ENCODE assay signal across 8 cellular contexts in the genomic region with DNA sequence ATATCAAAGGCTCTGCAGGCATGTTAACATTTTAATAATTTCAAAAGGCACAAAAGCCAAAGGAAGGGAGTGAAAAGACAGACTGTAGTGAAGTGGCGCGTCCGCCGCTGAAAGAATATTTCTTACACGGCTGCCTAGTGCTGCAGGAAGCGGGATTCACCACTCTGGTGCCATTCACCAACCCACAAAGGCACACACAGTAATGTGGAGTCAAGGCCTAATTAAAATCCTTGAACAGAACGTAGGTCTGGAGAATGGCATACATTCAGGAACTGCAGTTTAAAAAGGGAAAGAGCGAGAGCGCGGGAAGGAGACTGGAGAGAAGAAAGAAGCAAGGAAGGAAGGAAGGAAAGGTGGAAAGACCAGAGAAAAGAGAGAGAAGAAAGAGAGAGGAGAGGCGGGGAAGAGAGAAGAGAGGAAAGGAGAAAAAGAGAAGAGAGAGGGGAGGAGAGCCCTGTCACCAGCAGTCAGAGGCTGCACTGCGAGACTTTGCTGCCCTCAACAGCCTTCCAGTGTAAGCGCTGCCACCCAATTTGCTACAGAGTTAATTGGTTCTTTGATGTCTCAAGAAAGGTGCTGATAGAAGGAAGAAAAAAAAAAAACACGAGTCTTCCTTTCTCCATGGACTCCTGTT.
DNase-seq lines count a peak whose midpoint lies in the region; ATAC-seq and TF ChIP-seq lines count a peak whose summit lies in the region.

No MANE protein-coding gene starts in this region.

- H3K36me3 Mint-ChIP-seq in activated T-helper 2 cell treated with anti-CD3 and anti-CD28 coated beads, Interferon-gamma antibody, Interleukin-2, Interleukin-4, amounts not matched to agents 10 μg/mL and 5 μg/mL and 100 μg/mL, durations not matched to agents 14 hours and 24 hours and 36 hours (ENCODE audit: low read depth), result no peaks in the 10 kb centered on the region

- H3K27me3 ChIP-seq in Panc1 (ENCODE audit: control insufficient read depth, insufficient read depth, low read length) (peaks cover 5% of the 10 kb centered on the region; the same call in 1 of the 2 replicates), adrenal gland (peaks cover 9% of the 10 kb centered on the region)

- POLR2A ChIA-PET in Panc1 (lab: Charles Lee), result no interaction called here

- 57 to 73% (median 61%) methylated on average over 14 of the region's 14 CpGs for WGBS in adrenal gland, 4 donors

- H3K4me3 ChIP-seq in AG10803 (ENCODE audit: low read length) (no peak overlapping the region), Panc1 (ENCODE audit: low read depth in 2 of 2, low read length in 2 of 2) (no peak overlapping the region), adrenal gland (no peak overlapping the region)

- intact Hi-C loops in Panc1 (cut with micrococcal nuclease; ENCODE audit: unreplicated experiment) (no loop called here), adrenal gland (cut with DNase I) (no loop called here)
- intact Hi-C loops in activated T-helper 2 cell treated with anti-CD3 and anti-CD28 coated beads, Interferon-gamma antibody, Interleukin-2, Interleukin-4, amounts not matched to agents 10 μg/mL and 5 μg/mL and 100 μg/mL, durations not matched to agents 14 hours and 24 hours and 36 hours (cut with micrococcal nuclease), result loop anchor here (10.0 kb wide), 2 partner anchors 611 to 1391 kb away; no protein-coding TSS in a partner anchor

- peaks cover 26% of the 10 kb centered on the region for H3K27me3 Mint-ChIP-seq in activated T-helper 2 cell treated with anti-CD3 and anti-CD28 coated beads, Interferon-gamma antibody, Interleukin-2, Interleukin-4, amounts not matched to agents 10 μg/mL and 5 μg/mL and 100 μg/mL, durations not matched to agents 14 hours and 24 hours and 36 hours (ENCODE audit: low read depth)

- H3K4me1 Mint-ChIP-seq in activated T-helper 2 cell treated with anti-CD3 and anti-CD28 coated beads, Interferon-gamma antibody, Interleukin-2, Interleukin-4, amounts not matched to agents 10 μg/mL and 5 μg/mL and 100 μg/mL, durations not matched to agents 14 hours and 24 hours and 36 hours (ENCODE audit: low read depth), result peaks cover 5% of the 10 kb centered on the region

- no peaks in the 10 kb centered on the region for H3K9me3 Mint-ChIP-seq in activated T-helper 2 cell treated with anti-CD3 and anti-CD28 coated beads, Interferon-gamma antibody, Interleukin-2, Interleukin-4, amounts not matched to agents 10 μg/mL and 5 μg/mL and 100 μg/mL, durations not matched to agents 14 hours and 24 hours and 36 hours

- H3K27ac Mint-ChIP-seq in activated T-helper 2 cell treated with anti-CD3 and anti-CD28 coated beads, Interferon-gamma antibody, Interleukin-2, Interleukin-4, amounts not matched to agents 10 μg/mL and 5 μg/mL and 100 μg/mL, durations not matched to agents 14 hours and 24 hours and 36 hours, result no peak overlapping the region

- H3K4me1 ChIP-seq in Panc1 (ENCODE audit: control insufficient read depth, insufficient read depth, low read length) (no peaks in the 10 kb centered on the region), adrenal gland (replicated peaks in 1 of 2) (peaks cover 0 to 2% of the 10 kb centered on the region in 2 donors)

- CTCF ChIA-PET in Panc1 (lab: Charles Lee), result no interaction called here

- H3K4me3 Mint-ChIP-seq in activated T-helper 2 cell treated with anti-CD3 and anti-CD28 coated beads, Interferon-gamma antibody, Interleukin-2, Interleukin-4, amounts not matched to agents 10 μg/mL and 5 μg/mL and 100 μg/mL, durations not matched to agents 14 hours and 24 hours and 36 hours (ENCODE audit: low read depth), result no peak overlapping the region

- H3K36me3 ChIP-seq in Panc1 (ENCODE audit: control insufficient read depth, insufficient read depth, low read length) (no peaks in the 10 kb centered on the region), adrenal gland (replicated peaks in 1 of 2) (no peaks in the 10 kb centered on the region)

- peak; percentile 24; the same call in 1 of the 2 replicates for TF ChIP-seq CTCF in AG10803 (conservative IDR thresholded peaks at IDR 0.05; ENCODE audit: low read length)
- peak; percentile 66 for TF ChIP-seq CTCF in Panc1 (IDR thresholded peaks at IDR 0.05)
- no peak for TF ChIP-seq CTCF in adrenal gland (IDR thresholded peaks at IDR 0.05)

- DNase-seq in AG10803 (ENCODE audit: low read depth) (no peak), Panc1 (ENCODE audit: low read depth, low spot score) (no peak), iPS-NIHi11 (ENCODE audit: low spot score) (peak; percentile 16), adrenal gland (no peak), RKO (ENCODE audit: low spot score) (no peak)
- DNase-seq in activated T-helper 2 cell treated with anti-CD3 and anti-CD28 coated beads, Interferon-gamma antibody, Interleukin-2, Interleukin-4, amounts not matched to agents 10 μg/mL and 5 μg/mL and 100 μg/mL, durations not matched to agents 14 hours and 24 hours and 36 hours (ENCODE audit: low spot score), result no peak

- H3K27ac ChIP-seq in Panc1 (ENCODE audit: low read length) (no peak overlapping the region), adrenal gland (no peak overlapping the region)

- H3K9me3 ChIP-seq in Panc1 (ENCODE audit: control insufficient read depth, insufficient read depth, low read depth, low read length) (no peaks in the 10 kb centered on the region), adrenal gland (replicated peaks in 1 of 3) (no peaks in the 10 kb centered on the region)

- ATAC-seq in GM18868 (IDR thresholded peaks at IDR 0.05; ENCODE audit: unreplicated experiment), result peak; percentile 39
- no peak for ATAC-seq in Panc1
- ATAC-seq in GM21576 (IDR thresholded peaks at IDR 0.05; ENCODE audit: unreplicated experiment), result no peak

- no peak for TF ChIP-seq POLR2A in adrenal gland (IDR thresholded peaks at IDR 0.05)

- BruUV-seq in Panc1 (replicated peaks; lab: Mats Ljungman, UMichigan), result no TSS peak

- in situ Hi-C loops in Panc1 (cut with HindIII; ENCODE audit: low pct_unique_long_range_greater_than_20kb, low sequenced_read_pairs), result no loop called here

Comparison
In these comparisons a context has a peak if more than half of its experiments do, and no peak if none do; other contexts are left out.
1. CTCF ChIP-seq: peak in AG10803 (single experiment) and Panc1 (single experiment); none in adrenal gland (0 of 6).